ENCODE assay signal across 13 cellular contexts in genomic region chr12:23474438-23475000, GRCh38.
DNase-seq lines count a peak whose midpoint lies in the region; ATAC-seq, FAIRE-seq and TF ChIP-seq lines count a peak whose summit lies in the region.
"Had no signal": no experiment of that assay in that cellular context is flagged by ENCODE, and none has a peak within 500 bp of the region (broad histone marks: within the 10 kb centered on the region; RNA-seq: fewer than 3 reads in every experiment).

No MANE protein-coding gene starts in this region.

- no peaks in the 10 kb centered on the region for H3K36me3 ChIP-seq in kidney (ENCODE audit: control insufficient read depth in 1 of 2, insufficient read depth in 2 of 2, low read length in 2 of 2)
- H3K36me3 ChIP-seq in SJCRH30 = no peaks in the 10 kb centered on the region
- H3K36me3 ChIP-seq: BLaER1 had no signal

- TF ChIP-seq CTCF in WTC11 (IDR thresholded peaks at IDR 0.05) = no peak
- TF ChIP-seq CTCF in kidney (IDR thresholded peaks at IDR 0.05; ENCODE audit: borderline replicate concordance, extremely low read depth, insufficient read depth) = no peak

- H3K4me1 Mint-ChIP-seq in WTC11 (0 out of 2 replicates have a peak, but pooled peaks cover 9% of the 10 kb centered on the region), T-helper 17 cell (no peaks in the 10 kb centered on the region)
- H3K4me1 Mint-ChIP-seq: CD8-positive, alpha-beta memory T cell had no signal

- H3K27me3 Mint-ChIP-seq in WTC11 (ENCODE audit: low read depth) (no peaks in the 10 kb centered on the region; the same call in 1 of the 2 replicates), T-helper 17 cell (no peaks in the 10 kb centered on the region)
- H3K27me3 Mint-ChIP-seq: CD8-positive, alpha-beta memory T cell had no signal

- H3K9me3 Mint-ChIP-seq in WTC11 = peaks cover 22% of the 10 kb centered on the region

- CTCF ChIA-PET in WTC11 (lab: Charles Lee) = no interaction called here

- no peaks in the 10 kb centered on the region for H3K27me3 ChIP-seq in SJCRH30
- H3K27me3 ChIP-seq: BLaER1 had no signal

- no peak overlapping the region for H3K4me3 Mint-ChIP-seq in WTC11
- H3K4me3 Mint-ChIP-seq in T-helper 17 cell = no peak overlapping the region
- H3K4me3 Mint-ChIP-seq: CD8-positive, alpha-beta memory T cell had no signal

- H3K4me1 ChIP-seq in kidney (ENCODE audit: control insufficient read depth in 1 of 2, insufficient read depth in 1 of 2, low read depth in 1 of 2, low read length in 2 of 2) (no peaks in the 10 kb centered on the region), SJCRH30 (no peaks in the 10 kb centered on the region)
- H3K4me1 ChIP-seq: BLaER1, Caco-2 had no signal

- H3K27ac ChIP-seq in kidney (ENCODE audit: low read depth in 2 of 2, low read length in 2 of 2) (no peak overlapping the region), SJCRH30 (no peak overlapping the region)
- H3K27ac ChIP-seq: BLaER1, HL-60 had no signal

- H3K9me3 ChIP-seq in kidney (ENCODE audit: control insufficient read depth in 1 of 2, low read length in 2 of 2) (peaks cover 0 to 3% of the 10 kb centered on the region in 2 donors), SJCRH30 (replicated peaks) (no peaks in the 10 kb centered on the region), T-helper 17 cell (ENCODE audit: control insufficient read depth, low read length, poor library complexity, severe bottlenecking) (no peaks in the 10 kb centered on the region)
- H3K9me3 ChIP-seq: BLaER1, Caco-2 had no signal

- H3K27ac Mint-ChIP-seq in WTC11 (no peak overlapping the region), T-helper 17 cell (no peak overlapping the region)
- H3K27ac Mint-ChIP-seq: CD8-positive, alpha-beta memory T cell had no signal

- DNase-seq in WTC11 (ENCODE audit: low spot score) = no peak
- peak; percentile 53 for DNase-seq in kidney
- no peak for DNase-seq in sciatic nerve (ENCODE audit: low spot score)
- DNase-seq in SJCRH30 = no peak
- DNase-seq in T-helper 17 cell = no peak
- DNase-seq in islet precursor cell = no peak
- DNase-seq: Caco-2; CD8-positive, alpha-beta memory T cell; DND-41; GF-D8; H7 had no signal

- H3K9ac ChIP-seq in kidney (ENCODE audit: low read length in 2 of 2) = no peak overlapping the region
- H3K9ac ChIP-seq: BLaER1 had no signal

- no peak overlapping the region for H3K4me3 ChIP-seq in kidney (ENCODE audit: low read length in 2 of 2)
- H3K4me3 ChIP-seq in SJCRH30 = no peak overlapping the region
- H3K4me3 ChIP-seq: BLaER1 had no signal

- H3K36me3 Mint-ChIP-seq in WTC11 = peaks cover 3% of the 10 kb centered on the region
- H3K36me3 Mint-ChIP-seq in T-helper 17 cell (ENCODE audit: low read depth) = no peaks in the 10 kb centered on the region
- H3K36me3 Mint-ChIP-seq: CD8-positive, alpha-beta memory T cell had no signal

- FAIRE-seq in kidney (lab: Jason Lieb, UNC) = no peak

- intact Hi-C loops in kidney (cut with DNase I) = no loop called here
- intact Hi-C loops in sciatic nerve (cut with DNase I) = no loop called here

- POLR2A ChIA-PET in WTC11 (lab: Charles Lee) = no interaction called here

- no peak for ATAC-seq in WTC11
- peak; percentile 39 for ATAC-seq in sciatic nerve
- ATAC-seq in T-helper 17 cell = no peak

TF ChIP-seq in WTC11, 78 proteins besides CTCF, POLR2A, EP300 and RAD21:
- TF ChIP-seq NR2C2 (CRISPR knock-in tag; IDR thresholded peaks at IDR 0.05) = 0 out of 2 replicates have a peak, but pooled peaks have one; percentile 16
- TF ChIP-seq IRF1 (CRISPR knock-in tag; IDR thresholded peaks at IDR 0.05) = no peak
- TF ChIP-seq ZNF121 (CRISPR knock-in tag; IDR thresholded peaks at IDR 0.05) = peak; percentile 13; the same call in 1 of the 2 replicates
